ENCODE assay signal across 19 cellular contexts in genomic region chr13:84567848-84568247, GRCh38.
"Had no signal": no experiment of that assay in that cellular context is flagged by ENCODE, and none has a peak within 500 bp of the region (broad histone marks: within the 10 kb centered on the region; RNA-seq: fewer than 3 reads in every experiment).

No MANE protein-coding gene starts in this region.

- H3K4me3 Mint-ChIP-seq: activated CD4-positive, alpha-beta memory T cell treated with anti-CD3 and anti-CD28 coated beads for 36 hours; activated CD8-positive, alpha-beta memory T cell treated with anti-CD3 and anti-CD28 coated beads, Interleukin-2, amount 10 ng/mL, durations not matched to agents 7 days and 5 days; effector memory CD8-positive, alpha-beta T cell; memory B cell; naive thymus-derived CD4-positive, alpha-beta T cell had no signal

- H3K27me3 Mint-ChIP-seq: activated CD4-positive, alpha-beta memory T cell treated with anti-CD3 and anti-CD28 coated beads for 36 hours; activated CD8-positive, alpha-beta memory T cell treated with anti-CD3 and anti-CD28 coated beads, Interleukin-2, amount 10 ng/mL, durations not matched to agents 7 days and 5 days; effector memory CD8-positive, alpha-beta T cell; memory B cell; naive thymus-derived CD4-positive, alpha-beta T cell had no signal

- H3K9me3 Mint-ChIP-seq: activated CD4-positive, alpha-beta memory T cell treated with anti-CD3 and anti-CD28 coated beads for 36 hours had no signal

- H3K9me3 ChIP-seq: adrenal gland, mucosa of descending colon, right atrium auricular region, transverse colon, vagina had no signal

- H3K27ac Mint-ChIP-seq: activated CD4-positive, alpha-beta memory T cell treated with anti-CD3 and anti-CD28 coated beads for 36 hours; activated CD8-positive, alpha-beta memory T cell treated with anti-CD3 and anti-CD28 coated beads, Interleukin-2, amount 10 ng/mL, durations not matched to agents 7 days and 5 days; effector memory CD8-positive, alpha-beta T cell; memory B cell; naive thymus-derived CD4-positive, alpha-beta T cell had no signal

- H3K4me1 Mint-ChIP-seq: activated CD8-positive, alpha-beta memory T cell treated with anti-CD3 and anti-CD28 coated beads, Interleukin-2, amount 10 ng/mL, durations not matched to agents 7 days and 5 days; memory B cell; naive thymus-derived CD4-positive, alpha-beta T cell had no signal

- H3K27me3 ChIP-seq: adrenal gland, foreskin keratinocyte, right atrium auricular region, transverse colon, vagina had no signal

- H3K27ac ChIP-seq: adrenal gland, foreskin keratinocyte, right atrium auricular region, transverse colon, vagina, VCaP had no signal

- ATAC-seq: activated CD8-positive, alpha-beta memory T cell treated with anti-CD3 and anti-CD28 coated beads, Interleukin-2, amount 10 ng/mL, durations not matched to agents 7 days and 5 days; effector memory CD8-positive, alpha-beta T cell; foreskin keratinocyte; left ventricle myocardium superior; mucosa of descending colon; naive thymus-derived CD4-positive, alpha-beta T cell; stimulated activated naive CD8-positive, alpha-beta T cell treated with anti-CD3 and anti-CD28 coated beads, Interleukin-15, Interleukin-2, amounts not matched to agents 100 U/mL and 50 U/mL, for 24 hours had no signal

- H3K4me2 ChIP-seq: smooth muscle cell had no signal

- DNase-seq: activated CD4-positive, alpha-beta memory T cell treated with anti-CD3 and anti-CD28 coated beads for 36 hours; activated CD8-positive, alpha-beta memory T cell treated with anti-CD3 and anti-CD28 coated beads, Interleukin-2, amount 10 ng/mL, durations not matched to agents 7 days and 5 days; activated naive CD4-positive, alpha-beta T cell treated with anti-CD3 and anti-CD28 coated beads, Interleukin-2, amount 50 U/mL, for 16 hours; activated T-cell treated with anti-CD3 and anti-CD28 coated beads, Interleukin-2, amount 50 U/mL, for 1 hour; adrenal gland; dermis blood vessel endothelial cell; effector memory CD8-positive, alpha-beta T cell; foreskin keratinocyte; glutamatergic neuron; left ventricle myocardium superior; mucosa of descending colon; naive thymus-derived CD4-positive, alpha-beta T cell; stimulated activated naive CD8-positive, alpha-beta T cell treated with anti-CD3 and anti-CD28 coated beads, Interleukin-15, Interleukin-2, amounts not matched to agents 100 U/mL and 50 U/mL, for 24 hours; transverse colon had no signal

- H3K4me1 ChIP-seq: adrenal gland, foreskin keratinocyte, right atrium auricular region, transverse colon, vagina had no signal

- H3K36me3 Mint-ChIP-seq: activated CD4-positive, alpha-beta memory T cell treated with anti-CD3 and anti-CD28 coated beads for 36 hours; activated CD8-positive, alpha-beta memory T cell treated with anti-CD3 and anti-CD28 coated beads, Interleukin-2, amount 10 ng/mL, durations not matched to agents 7 days and 5 days had no signal

- H3K4me3 ChIP-seq: adrenal gland, mucosa of descending colon, right atrium auricular region, smooth muscle cell, transverse colon, vagina had no signal

- H3K36me3 ChIP-seq: adrenal gland, right atrium auricular region, transverse colon, vagina had no signal
